In genomic region chr4:136395212-136395722, GRCh38 we compare ENCODE assay signal across 13 cellular contexts.
"Had no signal": no experiment of that assay in that cellular context is flagged by ENCODE, and none has a peak within 500 bp of the region (broad histone marks: within the 10 kb centered on the region; RNA-seq: fewer than 3 reads in every experiment).

No MANE protein-coding gene starts in this region.

- H3K4me1 ChIP-seq: esophagus squamous epithelium, tibial artery, vagina had no signal

- H3K4me3 ChIP-seq: esophagus squamous epithelium, vagina had no signal

- H3K36me3 ChIP-seq: esophagus squamous epithelium, tibial artery, vagina had no signal

- H3K27me3 ChIP-seq: esophagus squamous epithelium, tibial artery, vagina had no signal

- DNase-seq: activated CD4-positive, alpha-beta T cell treated with anti-CD3 and anti-CD28 coated beads, Interleukin-2, amount 50 U/mL, for 4 hours; activated effector memory CD4-positive, alpha-beta T cell treated with Interleukin-2 at 50 U/mL for 16 hours; activated naive CD8-positive, alpha-beta T cell treated with anti-CD3 and anti-CD28 coated beads, Interleukin-2, amount 10 ng/mL, durations not matched to agents 7 days and 5 days; activated T-cell treated with anti-CD3 and anti-CD28 coated beads, Interleukin-2, amount 50 U/mL, for 1 hour; esophagus squamous epithelium; foreskin fibroblast; islet precursor cell; mesendoderm; nephron progenitor cell; stimulated activated CD4-positive, alpha-beta T cell treated with anti-CD3 and anti-CD28 coated beads, Interleukin-4, amount 100 ng/mL, for 4 hours; T-helper 2 cell; tibial artery had no signal

- H3K9me3 ChIP-seq: tibial artery, vagina had no signal

- H3K27ac ChIP-seq: esophagus squamous epithelium, tibial artery, vagina had no signal
